Comparison of ENCODE assay signal across 12 cellular contexts in genomic region chr22:20422271-20422958, GRCh38. TPM values are rescaled to one million over a fixed set of nuclear protein-coding genes. Genes with fewer than 3 reads are reported as not detected.
DNase-seq lines count a peak whose midpoint lies in the region; ATAC-seq and TF ChIP-seq lines count a peak whose summit lies in the region.
"Had no signal": no experiment of that assay in that cellular context is flagged by ENCODE, and none has a peak within 500 bp of the region (broad histone marks: within the 10 kb centered on the region; RNA-seq: fewer than 3 reads in every experiment).

No MANE protein-coding gene starts in this region.

- H3K36me3 ChIP-seq in A673 (ENCODE audit: insufficient read depth, low read length, poor library complexity, severe bottlenecking) (no peaks in the 10 kb centered on the region), body of pancreas (replicated peaks in 1 of 2; ENCODE audit: insufficient read depth in 1 of 2, low read depth in 2 of 2) (no peaks in the 10 kb centered on the region)

- H3K9me3 Mint-ChIP-seq in activated naive CD8-positive, alpha-beta T cell treated with anti-CD3 and anti-CD28 coated beads, Interleukin-2, amount 10 ng/mL, durations not matched to agents 7 days and 5 days = no peaks in the 10 kb centered on the region
- no peaks in the 10 kb centered on the region for H3K9me3 Mint-ChIP-seq in type B pancreatic cell
- H3K9me3 Mint-ChIP-seq: dendritic cell treated with granulocyte-macrophage colony-stimulating factor and Interleukin-4, amounts not matched to agents 40 ng/mL and 50 ng/mL, for 4 days; IgD-negative memory B cell; stimulated activated memory B cell treated with anti-CD40 and anti-IgM and Interleukin-4, amounts not matched to agents 10 μg/mL and 1 μg/mL and 100 μg/mL, for 72 hours had no signal

- H3K36me3 Mint-ChIP-seq in activated naive CD8-positive, alpha-beta T cell treated with anti-CD3 and anti-CD28 coated beads, Interleukin-2, amount 10 ng/mL, durations not matched to agents 7 days and 5 days = no peaks in the 10 kb centered on the region
- H3K36me3 Mint-ChIP-seq in type B pancreatic cell = peaks cover 6% of the 10 kb centered on the region
- H3K36me3 Mint-ChIP-seq: stimulated activated memory B cell treated with anti-CD40 and anti-IgM and Interleukin-4, amounts not matched to agents 10 μg/mL and 1 μg/mL and 100 μg/mL, for 72 hours had no signal

- TF ChIP-seq CTCF in A673 (conservative IDR thresholded peaks at IDR 0.05; ENCODE audit: low read depth, low read length) (no peak), body of pancreas (IDR thresholded peaks at IDR 0.05) (no peak), type B pancreatic cell (conservative IDR thresholded peaks at IDR 0.05) (no peak)

- H3K4me1 ChIP-seq in A673 (ENCODE audit: insufficient read depth, low read length, poor library complexity, severe bottlenecking) = no peaks in the 10 kb centered on the region
- H3K4me1 ChIP-seq in body of pancreas = peaks cover 30% of the 10 kb centered on the region

- H3K27ac ChIP-seq in A673 (ENCODE audit: low read depth, low read length, poor library complexity, severe bottlenecking) = no peak overlapping the region
- H3K27ac ChIP-seq in body of pancreas = no peak overlapping the region

- BruUV-seq in A673 (replicated peaks; lab: Mats Ljungman, UMichigan) = no TSS peak

- TF ChIP-seq POLR2A in body of pancreas (IDR thresholded peaks at IDR 0.05) = no peak

- H3K4me3 Mint-ChIP-seq in activated naive CD8-positive, alpha-beta T cell treated with anti-CD3 and anti-CD28 coated beads, Interleukin-2, amount 10 ng/mL, durations not matched to agents 7 days and 5 days = no peak overlapping the region
- H3K4me3 Mint-ChIP-seq in type B pancreatic cell = no peak overlapping the region
- H3K4me3 Mint-ChIP-seq: dendritic cell treated with granulocyte-macrophage colony-stimulating factor and Interleukin-4, amounts not matched to agents 40 ng/mL and 50 ng/mL, for 4 days; stimulated activated memory B cell treated with anti-CD40 and anti-IgM and Interleukin-4, amounts not matched to agents 10 μg/mL and 1 μg/mL and 100 μg/mL, for 72 hours had no signal

- intact Hi-C loops in A673 (cut with micrococcal nuclease; ENCODE audit: unreplicated experiment) = no loop called here
- intact Hi-C loops in body of pancreas (cut with DNase I) = no loop called here

- DNase-seq in A673 (ENCODE audit: low spot score) (peak; percentile 41), GDM1 (lab: John Stamatoyannopoulos, UW) (peak; percentile 79), left kidney (ENCODE audit: low read depth, low spot score) (peak; percentile 60), body of pancreas (no peak), type B pancreatic cell (ENCODE audit: extremely low spot score, unreplicated experiment) (no peak), NCI-H446 (lab: John Stamatoyannopoulos, UW) (no peak)
- peak; percentile 21 for DNase-seq in activated naive CD8-positive, alpha-beta T cell treated with anti-CD3 and anti-CD28 coated beads, Interleukin-2, amount 10 ng/mL, durations not matched to agents 7 days and 5 days
- DNase-seq: NCI-H524 treated with DMSO at 0.1 percent for 48 hours had no signal

- no peak overlapping the region for H3K27ac Mint-ChIP-seq in activated naive CD8-positive, alpha-beta T cell treated with anti-CD3 and anti-CD28 coated beads, Interleukin-2, amount 10 ng/mL, durations not matched to agents 7 days and 5 days
- no peak overlapping the region for H3K27ac Mint-ChIP-seq in type B pancreatic cell
- H3K27ac Mint-ChIP-seq: dendritic cell treated with granulocyte-macrophage colony-stimulating factor and Interleukin-4, amounts not matched to agents 40 ng/mL and 50 ng/mL, for 4 days; IgD-negative memory B cell; stimulated activated memory B cell treated with anti-CD40 and anti-IgM and Interleukin-4, amounts not matched to agents 10 μg/mL and 1 μg/mL and 100 μg/mL, for 72 hours had no signal

- POLR2A ChIA-PET in A673 (lab: Charles Lee; ENCODE audit: low non-redundant PET) = no interaction called here
- POLR2A ChIA-PET in activated naive CD8-positive, alpha-beta T cell treated with anti-CD3 and anti-CD28 coated beads, Interleukin-2, amount 10 ng/mL, durations not matched to agents 7 days and 5 days (lab: Charles Lee) = interaction anchor here (0.6 kb wide), 1 partner anchor 105 kb away, joined by 3 read pairs; no protein-coding TSS in a partner anchor

- H3K9me3 ChIP-seq in A673 (ENCODE audit: low read depth, low read length, poor library complexity, severe bottlenecking) = no peaks in the 10 kb centered on the region
- no peaks in the 10 kb centered on the region for H3K9me3 ChIP-seq in body of pancreas

- 74 to 85% methylated on average over 19 to 21 of the region's 21 CpGs for WGBS in body of pancreas, 2 donors

- ATAC-seq in activated naive CD8-positive, alpha-beta T cell treated with anti-CD3 and anti-CD28 coated beads, Interleukin-2, amount 10 ng/mL, durations not matched to agents 7 days and 5 days (ENCODE audit: low read depth) = no peak
- ATAC-seq in body of pancreas = no peak
- no peak for ATAC-seq in HG02588 (IDR thresholded peaks at IDR 0.05; ENCODE audit: unreplicated experiment)
- ATAC-seq: stimulated activated memory B cell treated with anti-CD40 and anti-IgM and Interleukin-4, amounts not matched to agents 10 μg/mL and 1 μg/mL and 100 μg/mL, for 72 hours had no signal

- peaks cover 21% of the 10 kb centered on the region for H3K27me3 Mint-ChIP-seq in activated naive CD8-positive, alpha-beta T cell treated with anti-CD3 and anti-CD28 coated beads, Interleukin-2, amount 10 ng/mL, durations not matched to agents 7 days and 5 days
- H3K27me3 Mint-ChIP-seq in type B pancreatic cell = peaks cover under 1% of the 10 kb centered on the region

- CTCF ChIA-PET in A673 (lab: Charles Lee) = no interaction called here

- H3K4me3 ChIP-seq in A673 (ENCODE audit: low read depth, low read length, poor library complexity, severe bottlenecking) = no peak overlapping the region
- H3K4me3 ChIP-seq in body of pancreas = no peak overlapping the region

- peaks cover 3% of the 10 kb centered on the region for H3K4me1 Mint-ChIP-seq in activated naive CD8-positive, alpha-beta T cell treated with anti-CD3 and anti-CD28 coated beads, Interleukin-2, amount 10 ng/mL, durations not matched to agents 7 days and 5 days
- H3K4me1 Mint-ChIP-seq in type B pancreatic cell (ENCODE audit: unreplicated experiment) = peaks cover 12% of the 10 kb centered on the region

- no peaks in the 10 kb centered on the region for H3K27me3 ChIP-seq in A673 (replicated peaks; ENCODE audit: insufficient read depth, low read depth, low read length, poor library complexity)
- H3K27me3 ChIP-seq in body of pancreas = peaks cover 0 to 6% of the 10 kb centered on the region in 2 donors

RNA-seq across cellular contexts. Expression of gene SCARF2, which starts 15.2 kb away (rescaled TPM):
- 1.4 and 1.7 TPM in 2 replicates for total RNA-seq in A673 (2021)
- 1 to 10 TPM; 1.5 to 1.7 TPM for total RNA-seq in activated naive CD8-positive, alpha-beta T cell treated with anti-CD3 and anti-CD28 coated beads, Interleukin-2, amount 10 ng/mL, durations not matched to agents 7 days and 5 days
- total RNA-seq in body of pancreas = 10 to 100 TPM in 1 of 2 donors, 1 to 10 TPM in 1; 9.9 to 13.5 TPM
- total RNA-seq in type B pancreatic cell (ENCODE audit: low replicate concordance) = 4.2 and 21.7 TPM in 2 replicates

RNA-seq across cellular contexts. Expression of gene ZNF74, which starts 28.5 kb away (rescaled TPM):
- 37.2 and 37.7 TPM in 2 replicates for total RNA-seq in A673 (2021)
- total RNA-seq in activated naive CD8-positive, alpha-beta T cell treated with anti-CD3 and anti-CD28 coated beads, Interleukin-2, amount 10 ng/mL, durations not matched to agents 7 days and 5 days = 10 to 100 TPM; 10.7 to 13.3 TPM
- total RNA-seq in body of pancreas = 10 to 100 TPM in 1 of 2 donors, 1 to 10 TPM in 1; 7.3 to 10.4 TPM
- 24.6 and 39.5 TPM in 2 replicates for total RNA-seq in type B pancreatic cell (ENCODE audit: low replicate concordance)

Comparison
In these comparisons a context has a peak if more than half of its experiments do, and no peak if none do; other contexts are left out.
1. DNase-seq: peak in A673 (single experiment), GDM1 (single experiment), activated naive CD8-positive, alpha-beta T cell treated with anti-CD3 and anti-CD28 coated beads, Interleukin-2, amount 10 ng/mL, durations not matched to agents 7 days and 5 days (single experiment) and left kidney (single experiment); none in body of pancreas (0 of 4), type B pancreatic cell (single experiment) and NCI-H446 (0 of 2).